9 cellular contexts compared by ENCODE assay signal in the genomic region with DNA sequence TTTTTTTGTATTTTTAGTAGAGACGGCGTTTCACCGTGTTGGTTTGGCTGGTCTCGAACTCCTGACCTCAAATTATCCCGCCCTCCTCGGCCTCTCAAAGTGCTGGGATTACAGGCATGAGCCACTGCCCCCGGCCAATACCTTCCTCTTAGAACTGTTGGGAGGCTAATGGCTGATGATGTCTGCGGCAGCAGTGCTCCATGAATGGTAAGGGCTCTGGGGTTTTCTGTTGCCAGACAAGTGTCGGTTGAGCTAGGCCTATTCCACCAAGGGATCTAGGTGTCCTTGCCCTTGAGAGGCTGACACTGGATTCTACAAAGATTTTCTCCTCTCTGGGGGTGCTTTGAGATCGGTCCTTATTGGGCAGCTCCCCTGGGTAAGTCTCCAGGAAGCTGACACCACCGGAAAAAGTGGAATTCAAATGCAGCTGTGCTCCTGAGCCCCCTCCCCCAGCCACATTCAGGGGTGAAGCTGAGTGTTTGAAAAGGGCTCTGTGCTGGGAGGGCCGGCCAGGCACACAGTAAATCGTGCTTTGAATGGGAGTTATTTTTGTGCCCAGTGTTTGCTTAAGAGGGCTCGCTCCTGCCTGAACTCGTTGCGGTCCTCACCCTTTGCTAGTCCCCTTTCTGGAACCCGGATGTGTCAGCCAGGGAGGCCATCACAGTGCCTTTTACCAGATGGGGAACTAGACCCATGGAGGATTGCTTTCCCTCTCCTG. TPM values are rescaled to one million over a fixed set of nuclear protein-coding genes. Genes with fewer than 3 reads are reported as not detected.
DNase-seq lines count a peak whose midpoint lies in the region; ATAC-seq and TF ChIP-seq lines count a peak whose summit lies in the region.
"Had no signal": no experiment of that assay in that cellular context is flagged by ENCODE, and none has a peak within 500 bp of the region (broad histone marks: within the 10 kb centered on the region; RNA-seq: fewer than 3 reads in every experiment).

No MANE protein-coding gene starts in this region.

- 50 to 67% (median 50%) methylated on average over 17 of the region's 17 CpGs for WGBS in psoas muscle, 3 donors

- H3K36me3 Mint-ChIP-seq in glutamatergic neuron (ENCODE audit: unreplicated experiment), result no peaks in the 10 kb centered on the region

- H3K4me3 ChIP-seq in OCI-LY7 (ENCODE audit: low read depth, low read length, poor library complexity, severe bottlenecking) (no peak overlapping the region), psoas muscle (no peak overlapping the region)

- H3K4me2 ChIP-seq in OCI-LY7 (ENCODE audit: low read length), result no peak overlapping the region
- H3K4me2 ChIP-seq: SK-N-SH had no signal

- no peak for ATAC-seq in psoas muscle
- no peak for ATAC-seq in GM21619 (IDR thresholded peaks at IDR 0.05; ENCODE audit: unreplicated experiment)
- ATAC-seq in GM18505 (IDR thresholded peaks at IDR 0.05; ENCODE audit: unreplicated experiment), result no peak

- peaks cover 9% of the 10 kb centered on the region for H3K4me1 Mint-ChIP-seq in glutamatergic neuron (ENCODE audit: low read depth, unreplicated experiment)

- POLR2A ChIA-PET in OCI-LY7 (lab: Charles Lee), result interaction anchor here (0.7 kb wide), 1 partner anchor 11 kb away, joined by 3 read pairs; no protein-coding TSS in a partner anchor

- CTCF ChIA-PET in OCI-LY7 (lab: Charles Lee; ENCODE audit: unreplicated experiment), result no interaction called here

- H3K4me1 ChIP-seq in OCI-LY7 (ENCODE audit: insufficient read depth, low read length, poor library complexity, severe bottlenecking), result peaks cover 4% of the 10 kb centered on the region
- H3K4me1 ChIP-seq in psoas muscle, result peaks cover 73% of the 10 kb centered on the region

- H3K27me3 Mint-ChIP-seq in glutamatergic neuron (ENCODE audit: unreplicated experiment), result peaks cover 30% of the 10 kb centered on the region

- no peak overlapping the region for H3K4me3 Mint-ChIP-seq in glutamatergic neuron (ENCODE audit: unreplicated experiment)

- H3K9me3 Mint-ChIP-seq in glutamatergic neuron (ENCODE audit: unreplicated experiment), result peaks cover 7% of the 10 kb centered on the region

- no peak for TF ChIP-seq POLR2A in GM18505 (IDR thresholded peaks at IDR 0.05; ENCODE audit: borderline replicate concordance, extremely low read depth, insufficient read depth, insufficient read length)

- no peak overlapping the region for H3K27ac ChIP-seq in OCI-LY7 (ENCODE audit: low read depth, low read length, poor library complexity, severe bottlenecking)
- peak overlapping the region; percentile 65 for H3K27ac ChIP-seq in psoas muscle

- TF ChIP-seq CTCF in OCI-LY7 (conservative IDR thresholded peaks at IDR 0.05; ENCODE audit: low read length) (no peak), glutamatergic neuron (IDR thresholded peaks at IDR 0.05; ENCODE audit: partially characterized antibody, unreplicated experiment) (no peak), psoas muscle (IDR thresholded peaks at IDR 0.05) (no peak)

- no peaks in the 10 kb centered on the region for H4K20me1 ChIP-seq in OCI-LY7 (ENCODE audit: insufficient read depth, low read length)

- no peaks in the 10 kb centered on the region for H3K27me3 ChIP-seq in psoas muscle (ENCODE audit: insufficient read depth in 3 of 3, low read length in 2 of 3)

- H3K79me2 ChIP-seq in OCI-LY7 (ENCODE audit: insufficient read depth, low read depth, low read length), result no peaks in the 10 kb centered on the region

- H3K36me3 ChIP-seq in OCI-LY7 (ENCODE audit: insufficient read depth, low read length) (no peaks in the 10 kb centered on the region), psoas muscle (ENCODE audit: insufficient read depth in 1 of 2, low read depth in 1 of 2) (no peaks in the 10 kb centered on the region)

- BruUV-seq in OCI-LY7 (replicated peaks; lab: Mats Ljungman, UMichigan), result no TSS peak

- H3K27ac Mint-ChIP-seq in glutamatergic neuron (ENCODE audit: unreplicated experiment), result peak overlapping the region; percentile 8

- H3K9me3 ChIP-seq in OCI-LY7 (ENCODE audit: low read length), result no peaks in the 10 kb centered on the region
- no peaks in the 10 kb centered on the region for H3K9me3 ChIP-seq in psoas muscle
- H3K9me3 ChIP-seq: SK-N-SH had no signal

- peak overlapping the region; percentile 28; the same call in 1 of the 2 replicates for H2AFZ ChIP-seq in OCI-LY7 (ENCODE audit: low read length)

- peak; percentile 55 for DNase-seq in HT-29 (ENCODE audit: low spot score)
- DNase-seq in OCI-LY7 (ENCODE audit: low spot score), result no peak
- no peak for DNase-seq in glutamatergic neuron
- DNase-seq in psoas muscle, result no peak
- no peak for DNase-seq in NCI-H82 (lab: John Stamatoyannopoulos, UW)
- DNase-seq in stimulated activated naive CD4-positive, alpha-beta T cell (lab: John Stamatoyannopoulos, UW), result no peak
- DNase-seq: SK-N-SH had no signal

- no peaks in the 10 kb centered on the region for H3K9me2 ChIP-seq in OCI-LY7 (ENCODE audit: insufficient read depth, low read length)
- H3K9me2 ChIP-seq: SK-N-SH had no signal

- intact Hi-C loops in OCI-LY7 (cut with micrococcal nuclease; ENCODE audit: unreplicated experiment) (no loop called here), psoas muscle (cut with DNase I) (no loop called here)

RNA-seq across cellular contexts. Expression of a gene that starts 5.2 kb away (rescaled TPM):
- 28.7 and 32.8 TPM in 2 replicates for total RNA-seq in HT-29 (2014; rRNA removed; shearing (Covaris generic))
- not detected in 2 replicates for total RNA-seq in OCI-LY7 (2014; rRNA removed; shearing (Covaris generic))
- total RNA-seq in OCI-LY7 (2022) (0.27 and 0.53 TPM in 2 replicates), glutamatergic neuron (ENCODE audit: unreplicated experiment) (2.2 TPM), psoas muscle (10 to 100 TPM in 2 of 4 donors, 1 to 10 TPM in 2; 8.5 to 19.6 (median 9.4) TPM)
- polyA plus RNA-seq in psoas muscle, result 10 to 100 TPM in 1 of 3 donors, 1 to 10 TPM in 2; 5.2 to 13.1 (median 9.4) TPM
